7 cellular contexts compared by ENCODE assay signal in genomic region chr18:76880026-76880425, GRCh38.
"Had no signal": no experiment of that assay in that cellular context is flagged by ENCODE, and none has a peak within 500 bp of the region (broad histone marks: within the 10 kb centered on the region; RNA-seq: fewer than 3 reads in every experiment).

No MANE protein-coding gene starts in this region.

- DNase-seq: GDM1, GF-D8 had no signal

- ATAC-seq: GM12878 had no signal

- FAIRE-seq: G401.6, GM12878, GM12891, GM18507, GM19239 had no signal

- H3K4me3 ChIP-seq: GM12878 had no signal
